34 cellular contexts compared by ENCODE assay signal in the genomic region with DNA sequence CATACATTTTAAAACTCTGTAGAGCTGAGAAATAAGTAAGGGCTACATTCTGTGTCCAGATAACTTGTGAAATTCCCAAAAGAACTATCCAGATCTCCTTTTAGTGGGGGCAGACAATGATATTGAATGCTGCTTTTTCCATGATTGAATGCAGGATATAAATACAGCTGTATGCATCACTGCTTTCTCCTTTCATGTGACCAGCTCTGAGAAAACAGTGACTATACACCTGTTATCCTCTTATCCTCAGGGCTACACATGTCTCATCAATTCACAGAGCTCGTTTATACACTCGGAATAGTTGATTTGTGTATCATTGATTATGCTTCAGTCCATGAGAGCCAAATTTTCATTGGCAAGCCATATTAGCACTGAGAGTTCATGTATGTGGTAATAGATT.
"Had no signal": no experiment of that assay in that cellular context is flagged by ENCODE, and none has a peak within 500 bp of the region (broad histone marks: within the 10 kb centered on the region; RNA-seq: fewer than 3 reads in every experiment).

No MANE protein-coding gene starts in this region.

- H3K27ac ChIP-seq: adrenal gland, body of pancreas, brain microvascular endothelial cell, VCaP had no signal

- H3K27me3 ChIP-seq: adrenal gland, brain microvascular endothelial cell, breast epithelium had no signal

- DNase-seq: activated B cell treated with CpG ODN at 0.5 μM for 24 hours; activated CD4-positive, alpha-beta memory T cell treated with anti-CD3 and anti-CD28 coated beads for 36 hours; activated CD4-positive, alpha-beta T cell treated with anti-CD3 and anti-CD28 coated beads for 4 hours; activated CD4-positive, alpha-beta T cell treated with anti-CD3 and anti-CD28 coated beads, Interleukin-2, amount 10 ng/mL, durations not matched to agents 24 days and 14 days; activated CD4-positive, alpha-beta T cell treated with anti-CD3 and anti-CD28 coated beads, Interleukin-2, amount 50 U/mL, for 1 hour; activated CD4-positive, alpha-beta T cell treated with anti-CD3 and anti-CD28 coated beads, Interleukin-2, amount 50 U/mL, for 4 hours; activated CD4-positive, CD25-positive, alpha-beta regulatory T cell treated with anti-CD3 and anti-CD28 coated beads, Interleukin-2, amount 50 U/mL, for 72 hours; activated CD8-positive, alpha-beta memory T cell treated with anti-CD3 and anti-CD28 coated beads, Interleukin-2, amount 50 U/mL, for 4 hours; activated CD8-positive, alpha-beta T cell treated with anti-CD3 and anti-CD28 coated beads for 36 hours; activated effector memory CD4-positive, alpha-beta T cell treated with anti-CD3 and anti-CD28 coated beads, Interleukin-2, amount 50 U/mL, for 16 hours; activated gamma-delta T cell treated with Interleukin-2 at 50 U/mL for 16 hours; activated naive CD4-positive, alpha-beta T cell; activated naive CD4-positive, alpha-beta T cell treated with anti-CD3 and anti-CD28 coated beads for 36 hours; activated naive CD4-positive, alpha-beta T cell treated with anti-CD3 and anti-CD28 coated beads, Interleukin-2, amount 50 U/mL, for 16 hours; activated naive CD8-positive, alpha-beta T cell treated with anti-CD3 and anti-CD28 coated beads for 36 hours; activated T-cell treated with anti-CD3 and anti-CD28 coated beads for 4 hours; activated T-cell treated with anti-CD3 and anti-CD28 coated beads, Interleukin-2, amount 50 U/mL, for 1 hour; activated T-cell treated with anti-CD3 and anti-CD28 coated beads, Interleukin-2, amount 50 U/mL, for 4 hours; activated T-cell treated with anti-CD3 and anti-CD28 coated beads, Interleukin-2, amount 50 U/mL, for 72 hours; adrenal gland; amniotic stem cell; aorta; body of pancreas; brain microvascular endothelial cell; central memory CD4-positive, alpha-beta T cell; T-cell; T-helper 17 cell; T1000 had no signal

- ATAC-seq: activated CD8-positive, alpha-beta T cell treated with anti-CD3 and anti-CD28 coated beads for 36 hours; activated naive CD4-positive, alpha-beta T cell treated with anti-CD3 and anti-CD28 coated beads, Interleukin-2, amount 50 U/mL, for 72 hours; activated T-cell treated with anti-CD3 and anti-CD28 coated beads, Interleukin-2, amount 50 U/mL, for 4 hours; activated T-cell treated with anti-CD3 and anti-CD28 coated beads, Interleukin-2, amount 50 U/mL, for 72 hours; activated T-helper 17 cell treated with anti-CD3 and anti-CD28 coated beads, Interleukin-2, amount 50 U/mL, for 72 hours; body of pancreas; T-cell; T-helper 17 cell had no signal

- FAIRE-seq: astrocyte, TTC549 had no signal

- H3K4me1 ChIP-seq: adrenal gland, body of pancreas, breast epithelium had no signal

- H3K4me3 ChIP-seq: adrenal gland, body of pancreas, breast epithelium had no signal

- H3K9me3 ChIP-seq: adrenal gland, body of pancreas, breast epithelium had no signal

- H3K36me3 ChIP-seq: adrenal gland, brain microvascular endothelial cell, breast epithelium had no signal
